In the genomic region with DNA sequence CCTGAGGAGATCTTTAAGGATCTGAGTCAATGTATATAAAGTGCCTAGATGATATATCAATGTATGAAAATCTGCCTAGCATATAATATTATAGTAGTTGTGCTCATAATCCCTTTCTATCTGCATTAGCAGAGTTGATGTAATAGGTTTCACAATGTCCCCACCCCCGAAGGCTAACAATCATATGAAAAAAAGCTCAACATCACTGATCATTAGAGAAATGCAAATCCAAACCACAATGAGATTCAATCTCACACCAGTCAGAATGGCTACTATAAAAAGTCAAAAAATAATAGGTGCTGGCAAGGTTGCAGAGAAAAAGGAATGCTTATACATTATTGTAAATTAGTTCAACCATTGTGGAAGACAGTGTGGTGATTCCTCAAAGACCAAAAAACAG, we compare ENCODE assay signal across 36 cellular contexts.
A peak's percentile ranks its signal among the peaks of the same experiment; 100 is the strongest.
DNase-seq lines count a peak whose midpoint lies in the region; ATAC-seq, FAIRE-seq and TF ChIP-seq lines count a peak whose summit lies in the region.
"Had no signal": no experiment of that assay in that cellular context is flagged by ENCODE, and none has a peak within 500 bp of the region (broad histone marks: within the 10 kb centered on the region; RNA-seq: fewer than 3 reads in every experiment).

No MANE protein-coding gene starts in this region.

- no peaks in the 10 kb centered on the region for H3K9me3 ChIP-seq in Caco-2
- H3K9me3 ChIP-seq in HAP-1 = no peaks in the 10 kb centered on the region
- no peaks in the 10 kb centered on the region; the same call in 2 of the 3 replicates for H3K9me3 ChIP-seq in GM12878 (replicated peaks; ENCODE audit: control insufficient read depth, insufficient read depth, low read length)
- H3K9me3 ChIP-seq: A549, BE2C, BLaER1 had no signal

- TF ChIP-seq CTCF in Caco-2 (IDR thresholded peaks at IDR 0.05; ENCODE audit: insufficient read depth in 1 of 2, low read depth in 1 of 2, low read length in 1 of 2, severe bottlenecking in 1 of 2, unreplicated experiment in 1 of 2) (no peak), GM12878 (IDR thresholded peaks at IDR 0.05 in 2 of 3, conservative IDR thresholded peaks at IDR 0.05 in 1 of 3; ENCODE audit: control insufficient read depth in 2 of 3, extremely low read depth in 1 of 3, insufficient read depth in 1 of 3, low read depth in 3 of 3, low read length in 3 of 3) (no peak)

- H3K4me3 ChIP-seq in Caco-2 (ENCODE audit: low read depth, low read length) (no peak overlapping the region), HAP-1 (no peak overlapping the region), GM12878 (no peak overlapping the region)
- H3K4me3 ChIP-seq: A549; BLaER1; BLaER1 treated with 17β-estradiol and CSF1 and Interleukin-3, amounts not matched to agents 10 nM and 100 nM had no signal

- H3K27me3 Mint-ChIP-seq in Caco-2 (ENCODE audit: insufficient read depth, unreplicated experiment) = no peaks in the 10 kb centered on the region
- H3K27me3 Mint-ChIP-seq in activated CD8-positive, alpha-beta memory T cell treated with anti-CD3 and anti-CD28 coated beads, Interleukin-2, amount 10 ng/mL, durations not matched to agents 7 days and 5 days = no peaks in the 10 kb centered on the region
- peaks cover 6% of the 10 kb centered on the region for H3K27me3 Mint-ChIP-seq in T-helper 2 cell treated with Interferon-gamma antibody and Interleukin-4, amounts not matched to agents 5 μg/mL and 100 μg/mL, for 36 hours (ENCODE audit: low read depth)
- H3K27me3 Mint-ChIP-seq: B cell; CD4-positive, alpha-beta T cell; CD8-positive, alpha-beta memory T cell had no signal

- WGBS in GM12878 (ENCODE audit: insufficient coverage, insufficient replicate concordance, low lambda C conversion rate, missing lambda C conversion rate) = 0% methylated on average over 1 of the region's 1 CpG

- in situ Hi-C loops in HAP-1 (cut with MboI; ENCODE audit: low sequenced_read_pairs) = no loop called here
- in situ Hi-C loops in GM12878 (cut with MboI) = no loop called here

- H2AFZ ChIP-seq in GM12878 (ENCODE audit: control insufficient read depth, low read depth, low read length) = no peak overlapping the region

- peaks cover 52% of the 10 kb centered on the region for H3K4me1 Mint-ChIP-seq in Caco-2 (ENCODE audit: low read depth, unreplicated experiment)
- no peaks in the 10 kb centered on the region for H3K4me1 Mint-ChIP-seq in activated CD8-positive, alpha-beta memory T cell treated with anti-CD3 and anti-CD28 coated beads, Interleukin-2, amount 10 ng/mL, durations not matched to agents 7 days and 5 days
- H3K4me1 Mint-ChIP-seq in T-helper 2 cell treated with Interferon-gamma antibody and Interleukin-4, amounts not matched to agents 5 μg/mL and 100 μg/mL, for 36 hours (ENCODE audit: low read depth) = no peaks in the 10 kb centered on the region
- H3K4me1 Mint-ChIP-seq: B cell; CD14-positive monocyte; CD4-positive, alpha-beta memory T cell; CD4-positive, CD25-positive, alpha-beta regulatory T cell; CD8-positive, alpha-beta memory T cell had no signal

- intact Hi-C loops in Caco-2 (cut with micrococcal nuclease; ENCODE audit: unreplicated experiment) (loop anchor here (1.0 to 10.0 kb wide), 4 partner anchors 45 to 231 kb away; no protein-coding TSS in a partner anchor), GM12878 (cut with micrococcal nuclease; ENCODE audit: unreplicated experiment) (no loop called here)

- no peak overlapping the region for H3K9ac ChIP-seq in GM12878 (ENCODE audit: control insufficient read depth, insufficient read depth, low read length)
- H3K9ac ChIP-seq: BLaER1; BLaER1 treated with 17β-estradiol and CSF1 and Interleukin-3, amounts not matched to agents 10 nM and 100 nM had no signal

- no peaks in the 10 kb centered on the region for H3K36me3 ChIP-seq in Caco-2 (ENCODE audit: control insufficient read depth, insufficient read depth, low read length)
- H3K36me3 ChIP-seq in HAP-1 (replicated peaks) = no peaks in the 10 kb centered on the region
- H3K36me3 ChIP-seq in GM12878 (ENCODE audit: control insufficient read depth in 2 of 2, insufficient read depth in 2 of 2, low read length in 1 of 2) = no peaks in the 10 kb centered on the region
- H3K36me3 ChIP-seq: BE2C; BLaER1; BLaER1 treated with 17β-estradiol and CSF1 and Interleukin-3, amounts not matched to agents 10 nM and 100 nM had no signal

- FAIRE-seq in GM12878 (lab: Jason Lieb, UNC) = no peak
- FAIRE-seq: A204.1, A549, D721Med had no signal

- peak overlapping the region; percentile 80 for H3K27ac Mint-ChIP-seq in Caco-2 (ENCODE audit: unreplicated experiment)
- H3K27ac Mint-ChIP-seq in activated CD8-positive, alpha-beta memory T cell treated with anti-CD3 and anti-CD28 coated beads, Interleukin-2, amount 10 ng/mL, durations not matched to agents 7 days and 5 days = no peak overlapping the region
- no peak overlapping the region for H3K27ac Mint-ChIP-seq in T-helper 2 cell treated with Interferon-gamma antibody and Interleukin-4, amounts not matched to agents 5 μg/mL and 100 μg/mL, for 36 hours
- H3K27ac Mint-ChIP-seq: B cell; CD14-positive monocyte; CD4-positive, alpha-beta memory T cell; CD4-positive, alpha-beta T cell; CD4-positive, CD25-positive, alpha-beta regulatory T cell; CD8-positive, alpha-beta memory T cell; CD8-positive, alpha-beta T cell had no signal

- no peak for TF ChIP-seq RAD21 in GM12878 (IDR thresholded peaks at IDR 0.05; ENCODE audit: insufficient read depth, low read depth, low read length)

- H4K20me1 ChIP-seq in GM12878 (ENCODE audit: control insufficient read depth, insufficient read depth) = no peaks in the 10 kb centered on the region
- H4K20me1 ChIP-seq: BLaER1; BLaER1 treated with 17β-estradiol and CSF1 and Interleukin-3, amounts not matched to agents 10 nM and 100 nM had no signal

- no peak overlapping the region for H3K4me2 ChIP-seq in GM12878 (ENCODE audit: control insufficient read depth, insufficient read depth)
- H3K4me2 ChIP-seq: A549; BLaER1; BLaER1 treated with 17β-estradiol and CSF1 and Interleukin-3, amounts not matched to agents 10 nM and 100 nM had no signal

- RAD21 ChIA-PET in GM12878 (lab: Charles Lee; ENCODE audit: unreplicated experiment) = no interaction called here

- H3K27ac ChIP-seq in GM12878 (ENCODE audit: control insufficient read depth, insufficient read depth) = no peak overlapping the region
- H3K27ac ChIP-seq: 22Rv1; A549; BLaER1; BLaER1 treated with 17β-estradiol and CSF1 and Interleukin-3, amounts not matched to agents 10 nM and 100 nM; C4-2B had no signal

- DNase-seq in NCI-H526 (lab: John Stamatoyannopoulos, UW) = peak; percentile 15 to 28
- DNase-seq in NCI-H526 treated with DMSO at 0.1 percent for 48 hours (lab: John Stamatoyannopoulos, UW) = no peak
- DNase-seq in Caco-2 = no peak
- DNase-seq in HAP-1 (ENCODE audit: low spot score in 2 of 2) = peak; percentile 36 to 59
- no peak for DNase-seq in GM12878 (ENCODE audit: low read depth, low spot score)
- no peak for DNase-seq in activated CD8-positive, alpha-beta memory T cell treated with anti-CD3 and anti-CD28 coated beads, Interleukin-2, amount 10 ng/mL, durations not matched to agents 7 days and 5 days
- DNase-seq in T-helper 2 cell treated with Interferon-gamma antibody and Interleukin-4, amounts not matched to agents 5 μg/mL and 100 μg/mL, for 36 hours (ENCODE audit: low spot score) = no peak
- DNase-seq: 8988T; ACHN; AML-193; BE2C; C1 segment of cervical spinal cord; Calu3; CD4-positive, alpha-beta memory T cell; CD4-positive, alpha-beta T cell; CD4-positive, CD25-positive, alpha-beta regulatory T cell; CD8-positive, alpha-beta memory T cell; CD8-positive, alpha-beta T cell; COR-L47; DMS 273 treated with DMSO at 0.1 percent for 48 hours; DMS153; DMS53; DMS79; DMS79 treated with DMSO at 0.1 percent for 48 hours; DND-41; EL had no signal

- CTCF ChIA-PET in Caco-2 (lab: Charles Lee) (no interaction called here), GM12878 (lab: Yijun Ruan, JAX) (interaction anchor here (0.7 kb wide), 1 partner anchor 210 kb away, joined by 3 read pairs; no protein-coding TSS in a partner anchor)
- CTCF ChIA-PET in activated CD8-positive, alpha-beta memory T cell treated with anti-CD3 and anti-CD28 coated beads, Interleukin-2, amount 10 ng/mL, durations not matched to agents 7 days and 5 days (lab: Charles Lee) = interaction anchor here (1.1 kb wide), 1 partner anchor 61 kb away, joined by 4 read pairs; no protein-coding TSS in a partner anchor

- SMC1A ChIA-PET in GM12878 (lab: Charles Lee; ENCODE audit: uncharacterized antibody, unreplicated experiment) = interaction anchor here (0.7 to 1.7 kb wide), 7 partner anchors 18 to 106 kb away, joined by 3 to 7 read pairs (median 3); no protein-coding TSS in a partner anchor

- no peak overlapping the region for H3K4me3 Mint-ChIP-seq in Caco-2 (ENCODE audit: unreplicated experiment)
- no peak overlapping the region for H3K4me3 Mint-ChIP-seq in activated CD8-positive, alpha-beta memory T cell treated with anti-CD3 and anti-CD28 coated beads, Interleukin-2, amount 10 ng/mL, durations not matched to agents 7 days and 5 days
- H3K4me3 Mint-ChIP-seq in T-helper 2 cell treated with Interferon-gamma antibody and Interleukin-4, amounts not matched to agents 5 μg/mL and 100 μg/mL, for 36 hours = no peak overlapping the region
- H3K4me3 Mint-ChIP-seq: B cell; CD14-positive monocyte; CD4-positive, alpha-beta memory T cell; CD4-positive, alpha-beta T cell; CD4-positive, CD25-positive, alpha-beta regulatory T cell; CD8-positive, alpha-beta memory T cell; CD8-positive, alpha-beta T cell had no signal

- no peak for TF ChIP-seq EP300 in GM12878 (IDR thresholded peaks at IDR 0.05; ENCODE audit: borderline replicate concordance in 1 of 2, control insufficient read depth in 1 of 2, low read depth in 2 of 2, low read length in 2 of 2)

- H3K79me2 ChIP-seq in GM12878 (ENCODE audit: control insufficient read depth, insufficient read depth, low read length) = no peaks in the 10 kb centered on the region

- no peak for TF ChIP-seq POLR2A in GM12878 (IDR thresholded peaks at IDR 0.05; ENCODE audit: low read depth, low read length)

- peaks cover 4% of the 10 kb centered on the region for H3K36me3 Mint-ChIP-seq in Caco-2 (ENCODE audit: insufficient read depth, unreplicated experiment)
- H3K36me3 Mint-ChIP-seq in activated CD8-positive, alpha-beta memory T cell treated with anti-CD3 and anti-CD28 coated beads, Interleukin-2, amount 10 ng/mL, durations not matched to agents 7 days and 5 days = no peaks in the 10 kb centered on the region
- no peaks in the 10 kb centered on the region for H3K36me3 Mint-ChIP-seq in T-helper 2 cell treated with Interferon-gamma antibody and Interleukin-4, amounts not matched to agents 5 μg/mL and 100 μg/mL, for 36 hours (ENCODE audit: low read depth)
- H3K36me3 Mint-ChIP-seq: CD14-positive monocyte; CD4-positive, alpha-beta memory T cell; CD4-positive, CD25-positive, alpha-beta regulatory T cell; CD8-positive, alpha-beta memory T cell; CD8-positive, alpha-beta T cell had no signal

- H3K4me1 ChIP-seq in Caco-2 (peaks cover 31% of the 10 kb centered on the region), HAP-1 (peaks cover 30% of the 10 kb centered on the region), GM12878 (ENCODE audit: control insufficient read depth, insufficient read depth, low read length) (no peaks in the 10 kb centered on the region)
- H3K4me1 ChIP-seq: A549, BE2C had no signal

- H3K9me3 Mint-ChIP-seq in Caco-2 (ENCODE audit: unreplicated experiment) = peaks cover 32% of the 10 kb centered on the region
- no peaks in the 10 kb centered on the region for H3K9me3 Mint-ChIP-seq in activated CD8-positive, alpha-beta memory T cell treated with anti-CD3 and anti-CD28 coated beads, Interleukin-2, amount 10 ng/mL, durations not matched to agents 7 days and 5 days (ENCODE audit: low read depth)
- H3K9me3 Mint-ChIP-seq in T-helper 2 cell treated with Interferon-gamma antibody and Interleukin-4, amounts not matched to agents 5 μg/mL and 100 μg/mL, for 36 hours = no peaks in the 10 kb centered on the region
- H3K9me3 Mint-ChIP-seq: CD4-positive, alpha-beta T cell; CD8-positive, alpha-beta memory T cell; CD8-positive, alpha-beta T cell had no signal

- POLR2A ChIA-PET in Caco-2 (lab: Charles Lee) = no interaction called here
- POLR2A ChIA-PET in GM12878 (lab: Charles Lee) = no interaction called here

- BruUV-seq in Caco-2 (replicated peaks; lab: Mats Ljungman, UMichigan) (no TSS peak), GM12878 (replicated peaks; lab: Mats Ljungman, UMichigan) (no TSS peak)

- peak; percentile 34; the same call in 1 of the 3 replicates for ATAC-seq in GM12878
- ATAC-seq in activated CD8-positive, alpha-beta memory T cell treated with anti-CD3 and anti-CD28 coated beads, Interleukin-2, amount 10 ng/mL, durations not matched to agents 7 days and 5 days = no peak
- ATAC-seq in HG02642 (IDR thresholded peaks at IDR 0.05; ENCODE audit: poor library complexity, unreplicated experiment) = no peak
- ATAC-seq: A549; CD8-positive, alpha-beta T cell had no signal

- no peaks in the 10 kb centered on the region for H3K27me3 ChIP-seq in Caco-2 (replicated peaks; ENCODE audit: control insufficient read depth, insufficient read depth, low read length)
- no peaks in the 10 kb centered on the region for H3K27me3 ChIP-seq in HAP-1 (ENCODE audit: low read depth)
- no peaks in the 10 kb centered on the region for H3K27me3 ChIP-seq in GM12878 (replicated peaks in 1 of 2; ENCODE audit: control insufficient read depth in 2 of 2, insufficient read depth in 2 of 2, low read length in 1 of 2)
- H3K27me3 ChIP-seq: BE2C; BLaER1; BLaER1 treated with 17β-estradiol and CSF1 and Interleukin-3, amounts not matched to agents 10 nM and 100 nM had no signal

Comparison
In these comparisons a context has a peak if more than half of its experiments do, and no peak if none do; other contexts are left out.
1. DNase-seq: peak in NCI-H526 (2 of 2) and HAP-1 (2 of 2); none in NCI-H526 treated with DMSO at 0.1 percent for 48 hours (single experiment), Caco-2 (0 of 2), GM12878 (single experiment), activated CD8-positive, alpha-beta memory T cell treated with anti-CD3 and anti-CD28 coated beads, Interleukin-2, amount 10 ng/mL, durations not matched to agents 7 days and 5 days (single experiment) and T-helper 2 cell treated with Interferon-gamma antibody and Interleukin-4, amounts not matched to agents 5 μg/mL and 100 μg/mL, for 36 hours (single experiment).